8 cellular contexts compared by ENCODE assay signal in genomic region chr5:82351754-82352145, GRCh38.
DNase-seq lines count a peak whose midpoint lies in the region; ATAC-seq, FAIRE-seq and TF ChIP-seq lines count a peak whose summit lies in the region.

No MANE protein-coding gene starts in this region.

- no peaks in the 10 kb centered on the region for H3K27me3 ChIP-seq in testis

- in situ Hi-C loops in T47D (cut with HindIII; ENCODE audit: low pct_unique_long_range_greater_than_20kb, low sequenced_read_pairs), result no loop called here

- H3K4me1 ChIP-seq in kidney (ENCODE audit: control insufficient read depth in 1 of 2, insufficient read depth in 1 of 2, low read depth in 1 of 2, low read length in 2 of 2) (no peaks in the 10 kb centered on the region), testis (peaks cover 12% of the 10 kb centered on the region)

- peak; percentile 68 for ATAC-seq in GM19397 (IDR thresholded peaks at IDR 0.05; ENCODE audit: unreplicated experiment)
- peak; percentile 76 for ATAC-seq in HG03432 (IDR thresholded peaks at IDR 0.05; ENCODE audit: unreplicated experiment)

- no peak overlapping the region for H3K9ac ChIP-seq in kidney (ENCODE audit: low read length in 2 of 2)

- H3K27ac ChIP-seq in kidney (ENCODE audit: low read depth in 2 of 2, low read length in 2 of 2) (no peak overlapping the region), testis (no peak overlapping the region)

- 10 to 22% methylated on average over 2 of the region's 2 CpGs for WGBS in testis, 2 donors

- no peak for TF ChIP-seq POLR2A in testis (IDR thresholded peaks at IDR 0.05)

- FAIRE-seq in kidney (lab: Jason Lieb, UNC), result peak; percentile 92

- DNase-seq in Daoy (ENCODE audit: low read depth) (peak; percentile 76), NCI-H748 (lab: John Stamatoyannopoulos, UW; ENCODE audit: unreplicated experiment) (peak; percentile 77), T47D (ENCODE audit: low read depth in 1 of 2, low spot score in 1 of 2) (peak; percentile 25 to 78), kidney (no peak), testis (no peak), T-helper 9 cell (no peak)

- peak; percentile 66 for TF ChIP-seq CTCF in kidney (IDR thresholded peaks at IDR 0.05; ENCODE audit: borderline replicate concordance, extremely low read depth, insufficient read depth)
- peak; percentile 77 to 87 (median 84) for TF ChIP-seq CTCF in testis (IDR thresholded peaks at IDR 0.05)

- intact Hi-C loops in kidney (cut with DNase I), result no loop called here
- intact Hi-C loops in testis (cut with DNase I; ENCODE audit: low total_unique reads), result no loop called here

- H3K9me3 ChIP-seq in kidney (ENCODE audit: control insufficient read depth in 1 of 2, low read length in 2 of 2) (no peaks in the 10 kb centered on the region), testis (no peaks in the 10 kb centered on the region)

- H3K36me3 ChIP-seq in kidney (ENCODE audit: control insufficient read depth in 1 of 2, insufficient read depth in 2 of 2, low read length in 2 of 2) (no peaks in the 10 kb centered on the region), testis (ENCODE audit: low read depth, missing control alignments) (no peaks in the 10 kb centered on the region)

- no peak overlapping the region for H3K4me3 ChIP-seq in kidney (ENCODE audit: low read length in 2 of 2)
- no peak overlapping the region for H3K4me3 ChIP-seq in testis

Comparison
In these comparisons a context has a peak if more than half of its experiments do, and no peak if none do; other contexts are left out.
1. DNase-seq: peak in Daoy (single experiment), NCI-H748 (single experiment) and T47D (2 of 2); none in kidney (single experiment), testis (single experiment) and T-helper 9 cell (single experiment).